Comparison of ENCODE assay signal across 15 cellular contexts in genomic region chr15:40051616-40052415, GRCh38. TPM values are rescaled to one million over a fixed set of nuclear protein-coding genes. Genes with fewer than 3 reads are reported as not detected.
DNase-seq lines count a peak whose midpoint lies in the region; ATAC-seq and TF ChIP-seq lines count a peak whose summit lies in the region.
"Had no signal": no experiment of that assay in that cellular context is flagged by ENCODE, and none has a peak within 500 bp of the region (broad histone marks: within the 10 kb centered on the region; RNA-seq: fewer than 3 reads in every experiment).

No MANE protein-coding gene starts in this region.

- intact Hi-C loops in left cardiac atrium (cut with DNase I) = no loop called here
- intact Hi-C loops in activated T-helper 2 cell treated with anti-CD3 and anti-CD28 coated beads, Interferon-gamma antibody, Interleukin-2, Interleukin-4, amounts not matched to agents 10 μg/mL and 5 μg/mL and 100 μg/mL, durations not matched to agents 14 hours and 24 hours and 36 hours (cut with micrococcal nuclease) = no loop called here

- H3K27ac Mint-ChIP-seq in activated T-helper 2 cell treated with anti-CD3 and anti-CD28 coated beads, Interferon-gamma antibody, Interleukin-2, Interleukin-4, amounts not matched to agents 10 μg/mL and 5 μg/mL and 100 μg/mL, durations not matched to agents 14 hours and 24 hours and 36 hours = peak overlapping the region; percentile 2
- H3K27ac Mint-ChIP-seq: GM23338 had no signal

- H3K36me3 Mint-ChIP-seq in activated T-helper 2 cell treated with anti-CD3 and anti-CD28 coated beads, Interferon-gamma antibody, Interleukin-2, Interleukin-4, amounts not matched to agents 10 μg/mL and 5 μg/mL and 100 μg/mL, durations not matched to agents 14 hours and 24 hours and 36 hours (ENCODE audit: low read depth) = peaks cover 12% of the 10 kb centered on the region
- H3K36me3 Mint-ChIP-seq: memory B cell had no signal

- no peak for ATAC-seq in left cardiac atrium
- no peak for ATAC-seq in activated CD4-positive, CD25-positive, alpha-beta regulatory T cell treated with anti-CD3 and anti-CD28 coated beads, Interleukin-2, amount 50 U/mL, for 24 hours

- no peaks in the 10 kb centered on the region for H3K9me3 ChIP-seq in right atrium auricular region
- H3K9me3 ChIP-seq in mucosa of rectum (ENCODE audit: control insufficient read depth in 2 of 2, low read length in 2 of 2) = no peaks in the 10 kb centered on the region
- H3K9me3 ChIP-seq: tibial nerve had no signal

- peak overlapping the region; percentile 42 to 57 for H3K9ac ChIP-seq in mucosa of rectum (ENCODE audit: low read depth in 1 of 2, low read length in 2 of 2)

- no peak for TF ChIP-seq CTCF in right atrium auricular region (IDR thresholded peaks at IDR 0.05)

- peaks cover 69% of the 10 kb centered on the region for H3K4me1 Mint-ChIP-seq in activated T-helper 2 cell treated with anti-CD3 and anti-CD28 coated beads, Interferon-gamma antibody, Interleukin-2, Interleukin-4, amounts not matched to agents 10 μg/mL and 5 μg/mL and 100 μg/mL, durations not matched to agents 14 hours and 24 hours and 36 hours (ENCODE audit: low read depth)

- H3K27me3 ChIP-seq in right atrium auricular region (no peaks in the 10 kb centered on the region), mucosa of rectum (ENCODE audit: control insufficient read depth in 2 of 2, insufficient read depth in 2 of 2, low read length in 2 of 2) (no peaks in the 10 kb centered on the region)
- H3K27me3 ChIP-seq: tibial nerve had no signal

- peaks cover 0 to 47% of the 10 kb centered on the region in 2 donors for H3K4me1 ChIP-seq in right atrium auricular region
- H3K4me1 ChIP-seq in mucosa of rectum (ENCODE audit: control insufficient read depth in 2 of 2, insufficient read depth in 2 of 2, low read length in 2 of 2) = peaks cover 63 to 68% of the 10 kb centered on the region in 2 donors

- H3K27ac ChIP-seq in right atrium auricular region (no peak overlapping the region), mucosa of rectum (ENCODE audit: low read depth in 2 of 2, low read length in 2 of 2) (peak overlapping the region; percentile 92 to 95)
- H3K27ac ChIP-seq: tibial nerve had no signal

- H3K9me3 Mint-ChIP-seq in activated T-helper 2 cell treated with anti-CD3 and anti-CD28 coated beads, Interferon-gamma antibody, Interleukin-2, Interleukin-4, amounts not matched to agents 10 μg/mL and 5 μg/mL and 100 μg/mL, durations not matched to agents 14 hours and 24 hours and 36 hours = no peaks in the 10 kb centered on the region
- H3K9me3 Mint-ChIP-seq: GM23338, memory B cell had no signal

- H3K36me3 ChIP-seq in right atrium auricular region (no peaks in the 10 kb centered on the region), mucosa of rectum (ENCODE audit: control insufficient read depth in 2 of 2, insufficient read depth in 2 of 2, low read length in 2 of 2) (no peaks in the 10 kb centered on the region)

- H3K4me3 ChIP-seq in right atrium auricular region = no peak overlapping the region
- peak overlapping the region in 1 of 2 donors; percentile 46 for H3K4me3 ChIP-seq in mucosa of rectum (ENCODE audit: low read length in 2 of 2)
- H3K4me3 ChIP-seq: GM23338, tibial nerve had no signal

- no peaks in the 10 kb centered on the region for H3K27me3 Mint-ChIP-seq in activated T-helper 2 cell treated with anti-CD3 and anti-CD28 coated beads, Interferon-gamma antibody, Interleukin-2, Interleukin-4, amounts not matched to agents 10 μg/mL and 5 μg/mL and 100 μg/mL, durations not matched to agents 14 hours and 24 hours and 36 hours (ENCODE audit: low read depth)

- H3K4me3 Mint-ChIP-seq in activated T-helper 2 cell treated with anti-CD3 and anti-CD28 coated beads, Interferon-gamma antibody, Interleukin-2, Interleukin-4, amounts not matched to agents 10 μg/mL and 5 μg/mL and 100 μg/mL, durations not matched to agents 14 hours and 24 hours and 36 hours (ENCODE audit: low read depth) = no peak overlapping the region
- H3K4me3 Mint-ChIP-seq: GM23338, memory B cell had no signal

- DNase-seq in right atrium auricular region (ENCODE audit: low spot score) = peak; percentile 23
- DNase-seq in left cardiac atrium = no peak
- no peak for DNase-seq in activated T-helper 2 cell treated with anti-CD3 and anti-CD28 coated beads, Interferon-gamma antibody, Interleukin-2, Interleukin-4, amounts not matched to agents 10 μg/mL and 5 μg/mL and 100 μg/mL, durations not matched to agents 14 hours and 24 hours and 36 hours (ENCODE audit: low spot score)
- DNase-seq in ureter (ENCODE audit: low spot score) = peak; percentile 32
- DNase-seq in SKM-1 (lab: John Stamatoyannopoulos, UW; ENCODE audit: unreplicated experiment) = no peak
- no peak for DNase-seq in activated CD8-positive, alpha-beta memory T cell treated with anti-CD3 and anti-CD28 coated beads, Interleukin-2, amount 50 U/mL, for 48 hours
- DNase-seq: activated CD4-positive, CD25-positive, alpha-beta regulatory T cell treated with anti-CD3 and anti-CD28 coated beads, Interleukin-2, amount 50 U/mL, for 72 hours; NCI-H1436 treated with DMSO at 0.1 percent for 48 hours; SHP77 treated with DMSO at 0.1 percent for 48 hours; stimulated activated CD4-positive, alpha-beta T cell treated with anti-CD3 and anti-CD28 coated beads, Interleukin-4, amount 100 ng/mL, for 4 hours had no signal

RNA-seq across cellular contexts. Expression of gene SRP14, which starts 12.8 kb away (rescaled TPM):
- total RNA-seq in right atrium auricular region = 100 to 1,000 TPM; 255 to 283 TPM
- 100 to 1,000 TPM; 174 to 197 TPM for total RNA-seq in left cardiac atrium
- total RNA-seq in activated T-helper 2 cell treated with anti-CD3 and anti-CD28 coated beads, Interferon-gamma antibody, Interleukin-2, Interleukin-4, amounts not matched to agents 10 μg/mL and 5 μg/mL and 100 μg/mL, durations not matched to agents 14 hours and 24 hours and 36 hours = 160 and 167 TPM in 2 replicates
- 157 TPM for total RNA-seq in ureter

RNA-seq across cellular contexts. Expression of gene BMF, which starts 56.9 kb away (rescaled TPM):
- total RNA-seq in right atrium auricular region (1 to 10 TPM; 1.3 to 3.0 TPM), left cardiac atrium (1 to 10 TPM; 1.9 to 5.0 TPM), ureter (8.3 TPM)
- total RNA-seq in activated T-helper 2 cell treated with anti-CD3 and anti-CD28 coated beads, Interferon-gamma antibody, Interleukin-2, Interleukin-4, amounts not matched to agents 10 μg/mL and 5 μg/mL and 100 μg/mL, durations not matched to agents 14 hours and 24 hours and 36 hours = 16.1 and 17.9 TPM in 2 replicates

Comparison
In these comparisons a context has a peak if more than half of its experiments do, and no peak if none do; other contexts are left out.
1. DNase-seq: peak in right atrium auricular region (single experiment) and ureter (single experiment); none in left cardiac atrium (single experiment), activated T-helper 2 cell treated with anti-CD3 and anti-CD28 coated beads, Interferon-gamma antibody, Interleukin-2, Interleukin-4, amounts not matched to agents 10 μg/mL and 5 μg/mL and 100 μg/mL, durations not matched to agents 14 hours and 24 hours and 36 hours (single experiment), SKM-1 (single experiment) and activated CD8-positive, alpha-beta memory T cell treated with anti-CD3 and anti-CD28 coated beads, Interleukin-2, amount 50 U/mL, for 48 hours (single experiment).
2. H3K27ac ChIP-seq: peak in mucosa of rectum (2 of 2); none in right atrium auricular region (0 of 2).